ENCODE assay signal across 20 cellular contexts in the genomic region with DNA sequence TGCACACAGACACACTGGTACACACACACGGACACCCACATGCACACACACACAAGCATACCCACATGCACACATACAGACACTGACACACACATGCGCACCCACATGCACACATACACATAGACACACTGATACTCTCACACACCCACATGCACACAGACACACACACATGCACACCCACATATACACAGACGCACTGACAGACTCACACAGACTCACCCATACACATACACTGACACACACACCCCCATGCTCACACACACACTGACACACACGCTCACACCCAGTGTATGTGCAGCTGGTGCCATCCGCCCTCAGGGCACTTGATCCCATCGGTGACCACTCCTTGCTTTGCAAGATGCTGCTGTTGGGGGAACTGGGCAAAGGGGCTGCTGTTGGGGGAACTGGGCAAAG. TPM values are rescaled to one million over a fixed set of nuclear protein-coding genes. Genes with fewer than 3 reads are reported as not detected.
DNase-seq lines count a peak whose midpoint lies in the region; ATAC-seq and TF ChIP-seq lines count a peak whose summit lies in the region.
"Had no signal": no experiment of that assay in that cellular context is flagged by ENCODE, and none has a peak within 500 bp of the region (broad histone marks: within the 10 kb centered on the region; RNA-seq: fewer than 3 reads in every experiment).

No MANE protein-coding gene starts in this region.

- H3K27me3 ChIP-seq in lower lobe of right lung (ENCODE audit: low read depth) (no peaks in the 10 kb centered on the region), upper lobe of right lung (no peaks in the 10 kb centered on the region), dorsolateral prefrontal cortex (no peaks in the 10 kb centered on the region)

- no TSS peak for BruUV-seq in Calu3 (replicated peaks; lab: Mats Ljungman, UMichigan)

- no peak overlapping the region for H3K27ac ChIP-seq in lower lobe of right lung
- no peak overlapping the region for H3K27ac ChIP-seq in upper lobe of right lung
- H3K27ac ChIP-seq in dorsolateral prefrontal cortex, result no peak overlapping the region
- H3K27ac ChIP-seq: SK-N-MC had no signal

- peak; percentile 18 for DNase-seq in Right ventricle myocardium superior
- DNase-seq in left ventricle myocardium superior, result no peak
- DNase-seq in T-helper 17 cell, result no peak
- DNase-seq in lower lobe of right lung, result no peak
- peak; percentile 51 for DNase-seq in upper lobe of right lung
- no peak for DNase-seq in dorsolateral prefrontal cortex
- DNase-seq in Calu3, result no peak
- DNase-seq: heart right ventricle, Kasumi-1, NCI-H446 treated with DMSO at 0.1 percent for 48 hours, occipital lobe had no signal

- H3K36me3 Mint-ChIP-seq in T-helper 17 cell (ENCODE audit: low read depth) (peaks cover 4% of the 10 kb centered on the region), Calu3 (ENCODE audit: insufficient read depth, unreplicated experiment) (no peaks in the 10 kb centered on the region)
- H3K36me3 Mint-ChIP-seq: immature natural killer cell had no signal

- no peaks in the 10 kb centered on the region for H3K9me3 Mint-ChIP-seq in Calu3 (ENCODE audit: low read depth, unreplicated experiment)
- H3K9me3 Mint-ChIP-seq: immature natural killer cell had no signal

- H3K27ac Mint-ChIP-seq in T-helper 17 cell (no peak overlapping the region), Calu3 (ENCODE audit: unreplicated experiment) (no peak overlapping the region)
- H3K27ac Mint-ChIP-seq: activated naive CD8-positive, alpha-beta T cell treated with anti-CD3 and anti-CD28 coated beads, Interleukin-2, amount 50 U/mL, for 24 hours; immature natural killer cell had no signal

- peaks cover 25% of the 10 kb centered on the region for H3K4me1 ChIP-seq in lower lobe of right lung
- peaks cover 13% of the 10 kb centered on the region for H3K4me1 ChIP-seq in upper lobe of right lung

- H3K4me3 ChIP-seq in lower lobe of right lung (no peak overlapping the region), upper lobe of right lung (no peak overlapping the region), dorsolateral prefrontal cortex (no peak overlapping the region)
- H3K4me3 ChIP-seq: A549, heart right ventricle, SK-N-MC had no signal

- intact Hi-C loops in Right ventricle myocardium superior (cut with DNase I), result no loop called here
- intact Hi-C loops in left ventricle myocardium superior (cut with micrococcal nuclease), result no loop called here
- intact Hi-C loops in lower lobe of right lung (cut with DNase I), result no loop called here
- intact Hi-C loops in upper lobe of right lung (cut with DNase I), result no loop called here
- intact Hi-C loops in dorsolateral prefrontal cortex (cut with DNase I), result no loop called here
- intact Hi-C loops in Calu3 (cut with micrococcal nuclease; ENCODE audit: unreplicated experiment), result no loop called here

- H3K9me3 ChIP-seq in T-helper 17 cell (ENCODE audit: control insufficient read depth, low read length, poor library complexity, severe bottlenecking) (no peaks in the 10 kb centered on the region), lower lobe of right lung (no peaks in the 10 kb centered on the region), upper lobe of right lung (no peaks in the 10 kb centered on the region)
- H3K9me3 ChIP-seq: A549, heart right ventricle had no signal

- TF ChIP-seq CTCF in lower lobe of right lung (IDR thresholded peaks at IDR 0.05), result no peak
- no peak for TF ChIP-seq CTCF in upper lobe of right lung (IDR thresholded peaks at IDR 0.05)
- no peak for TF ChIP-seq CTCF in dorsolateral prefrontal cortex (IDR thresholded peaks at IDR 0.05 in 54 of 56, conservative IDR thresholded peaks at IDR 0.05 in 2 of 56; ENCODE audit: low read depth in 1 of 56, partially characterized antibody in 56 of 56)
- TF ChIP-seq CTCF in Calu3 (IDR thresholded peaks at IDR 0.05; ENCODE audit: unreplicated experiment), result no peak

- no peaks in the 10 kb centered on the region for H3K36me3 ChIP-seq in lower lobe of right lung
- no peaks in the 10 kb centered on the region for H3K36me3 ChIP-seq in upper lobe of right lung
- H3K36me3 ChIP-seq: heart right ventricle had no signal

- no peaks in the 10 kb centered on the region for H3K27me3 Mint-ChIP-seq in T-helper 17 cell
- H3K27me3 Mint-ChIP-seq in Calu3 (ENCODE audit: unreplicated experiment), result no peaks in the 10 kb centered on the region
- H3K27me3 Mint-ChIP-seq: activated naive CD8-positive, alpha-beta T cell treated with anti-CD3 and anti-CD28 coated beads, Interleukin-2, amount 50 U/mL, for 24 hours had no signal

- H3K4me3 Mint-ChIP-seq in T-helper 17 cell, result no peak overlapping the region
- no peak overlapping the region for H3K4me3 Mint-ChIP-seq in Calu3 (ENCODE audit: low read depth, unreplicated experiment)
- H3K4me3 Mint-ChIP-seq: activated naive CD8-positive, alpha-beta T cell treated with anti-CD3 and anti-CD28 coated beads, Interleukin-2, amount 50 U/mL, for 24 hours; immature natural killer cell had no signal

- H3K4me1 Mint-ChIP-seq in T-helper 17 cell, result peaks cover 32% of the 10 kb centered on the region
- H3K4me1 Mint-ChIP-seq in Calu3 (ENCODE audit: low read depth, unreplicated experiment), result no peaks in the 10 kb centered on the region

- CTCF ChIA-PET in Calu3 (lab: Charles Lee), result no interaction called here

- ATAC-seq in Right ventricle myocardium superior (ENCODE audit: poor library complexity), result no peak
- no peak for ATAC-seq in left ventricle myocardium superior
- peak; percentile 8 for ATAC-seq in T-helper 17 cell
- peak; percentile 20 to 24 for ATAC-seq in lower lobe of right lung
- peak; percentile 5 for ATAC-seq in upper lobe of right lung
- no peak for ATAC-seq in GM18873 (IDR thresholded peaks at IDR 0.05; ENCODE audit: low FRiP score, unreplicated experiment)
- ATAC-seq: A549 had no signal

RNA-seq across cellular contexts. Expression of a gene that starts 9.7 kb away (rescaled TPM):
- total RNA-seq in Right ventricle myocardium superior (11.2 TPM), left ventricle myocardium superior (12.3 TPM), T-helper 17 cell (100 to 1,000 TPM; 204 to 215 TPM), lower lobe of right lung (19.1 TPM), upper lobe of right lung (17.3 TPM), dorsolateral prefrontal cortex (10 to 100 TPM; 31.0 to 93.4 (median 44.7) TPM), Calu3 (2022) (0.26 and 0.49 TPM in 2 replicates)

RNA-seq across cellular contexts. Expression of a gene that starts 36.9 kb away (rescaled TPM):
- total RNA-seq in Right ventricle myocardium superior (not detected), left ventricle myocardium superior (not detected), T-helper 17 cell (not detected), lower lobe of right lung (1.8 TPM), upper lobe of right lung (not detected), dorsolateral prefrontal cortex (1 to 10 TPM in 35 of 120 experiments, under 1 TPM in 16, not detected in 69; 0.46 to 3.7 (median 1.3) TPM), Calu3 (2022) (not detected in 2 replicates)
- total RNA-seq: H4, heart right ventricle, HT1080, lower leg skin, occipital lobe, subcutaneous adipose tissue had no signal

Comparison
In these comparisons a context has a peak if more than half of its experiments do, and no peak if none do; other contexts are left out.
1. DNase-seq: peak in Right ventricle myocardium superior (single experiment) and upper lobe of right lung (single experiment); none in left ventricle myocardium superior (single experiment), T-helper 17 cell (0 of 3), lower lobe of right lung (single experiment), dorsolateral prefrontal cortex (0 of 10) and Calu3 (single experiment).
2. ATAC-seq: peak in T-helper 17 cell (single experiment), lower lobe of right lung (2 of 2) and upper lobe of right lung (single experiment); none in Right ventricle myocardium superior (single experiment), left ventricle myocardium superior (single experiment) and GM18873 (single experiment).